In the genomic region with DNA sequence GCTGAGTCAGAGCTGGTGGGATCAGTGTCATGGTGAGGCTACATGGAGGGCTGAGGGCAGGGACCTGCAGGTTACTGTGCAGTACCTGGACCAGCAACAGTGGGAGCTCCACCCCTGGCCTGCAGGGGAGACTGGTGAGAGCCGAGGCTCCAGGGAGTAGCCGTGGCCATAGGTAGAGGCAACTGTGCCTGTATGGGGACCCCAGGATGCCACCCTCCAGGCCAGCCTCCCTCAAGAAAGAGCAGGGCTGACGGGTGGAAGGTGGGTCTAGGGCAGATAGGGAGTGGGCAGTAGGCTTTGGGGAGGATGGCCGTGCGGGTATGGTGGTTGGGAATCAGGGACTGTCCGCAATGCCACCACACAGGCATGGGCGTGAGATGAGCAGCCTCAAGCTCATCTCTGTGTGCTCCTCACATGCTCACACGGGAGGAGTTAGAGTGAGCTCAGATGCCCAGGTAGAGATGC, we compare ENCODE assay signal across 22 cellular contexts. TPM values are rescaled to one million over a fixed set of nuclear protein-coding genes. Genes with fewer than 3 reads are reported as not detected.
DNase-seq lines count a peak whose midpoint lies in the region; ATAC-seq, FAIRE-seq and TF ChIP-seq lines count a peak whose summit lies in the region.
"Had no signal": no experiment of that assay in that cellular context is flagged by ENCODE, and none has a peak within 500 bp of the region (broad histone marks: within the 10 kb centered on the region; RNA-seq: fewer than 3 reads in every experiment).

No MANE protein-coding gene starts in this region.

- no peak overlapping the region for H3K4ac ChIP-seq in H1 (replicated peaks; ENCODE audit: insufficient read length, low read depth, low read length)

- H3K4me2 ChIP-seq in H1 (ENCODE audit: insufficient read depth in 1 of 2, low read depth in 2 of 2, low read length in 2 of 2), result no peak overlapping the region
- H3K4me2 ChIP-seq: SK-N-SH had no signal

- no peak for ATAC-seq in sciatic nerve

- H3K23ac ChIP-seq in H1 (ENCODE audit: insufficient read length), result no peak overlapping the region

- H3K9me3 Mint-ChIP-seq in CD14-positive monocyte, result no peaks in the 10 kb centered on the region

- no peaks in the 10 kb centered on the region for H3K4me1 Mint-ChIP-seq in CD14-positive monocyte
- H3K4me1 Mint-ChIP-seq: CD4-positive, alpha-beta memory T cell had no signal

- H3K27me3 ChIP-seq in H1 (replicated peaks in 1 of 4; ENCODE audit: control insufficient read depth in 3 of 4, extremely low read depth in 1 of 4, insufficient read depth in 3 of 4, low read length in 3 of 4), result no peaks in the 10 kb centered on the region; a peak in 1 of 7 replicates

- H3K9ac ChIP-seq in H1 (replicated peaks in 1 of 4; ENCODE audit: extremely low read depth in 1 of 4, low read depth in 3 of 4, low read length in 3 of 4), result no peak overlapping the region
- H3K9ac ChIP-seq: SK-N-SH had no signal

- POLR2A ChIA-PET in H1 (lab: Charles Lee; ENCODE audit: partially characterized antibody), result no interaction called here

- H4K91ac ChIP-seq in H1 (replicated peaks; ENCODE audit: insufficient read length, low read length), result no peak overlapping the region

- no peaks in the 10 kb centered on the region; the same call in 1 of the 2 replicates for H3K79me1 ChIP-seq in H1 (ENCODE audit: low read depth, low read length)

- intact Hi-C loops in CD14-positive monocyte (cut with micrococcal nuclease), result no loop called here
- intact Hi-C loops in sciatic nerve (cut with DNase I), result no loop called here

- H3K27me3 Mint-ChIP-seq in CD14-positive monocyte (ENCODE audit: low read depth in 3 of 3), result peaks cover 0 to 6% (median 2%) of the 10 kb centered on the region in 3 donors

- TF ChIP-seq RAD21 in H1 (IDR thresholded peaks at IDR 0.05 in 1 of 2, conservative IDR thresholded peaks at IDR 0.05 in 1 of 2; ENCODE audit: low read depth in 2 of 2, low read length in 2 of 2), result no peak

- no peak overlapping the region for H3K18ac ChIP-seq in H1 (ENCODE audit: extremely low read depth, low read length)

- H3K4me3 ChIP-seq in H1 (ENCODE audit: extremely low read depth in 1 of 4, insufficient read depth in 2 of 4, low read depth in 3 of 4, low read length in 4 of 4), result no peak overlapping the region

- CTCF ChIA-PET in H1 (lab: Charles Lee; ENCODE audit: partially characterized antibody), result interaction anchor here (0.7 to 2.1 kb wide), 15 partner anchors 9 to 179 kb away, joined by 3 to 10 read pairs (median 3); no protein-coding TSS in a partner anchor

- no peak overlapping the region for H3K4me3 Mint-ChIP-seq in CD14-positive monocyte
- H3K4me3 Mint-ChIP-seq: CD4-positive, alpha-beta memory T cell had no signal

- H3K27ac ChIP-seq in KOPT-K1 (ENCODE audit: low read depth, low read length, poor library complexity, severe bottlenecking) (peak overlapping the region; percentile 36), H1 (ENCODE audit: low read depth, low read length) (no peak overlapping the region)

- TF ChIP-seq CTCF in CD14-positive monocyte (IDR thresholded peaks at IDR 0.05) (no peak), H1 (IDR thresholded peaks at IDR 0.05; ENCODE audit: control extremely low read depth in 1 of 3, insufficient read depth in 1 of 3, low read depth in 1 of 3, low read length in 3 of 3) (no peak)

- no peak overlapping the region for H2BK120ac ChIP-seq in H1 (replicated peaks; ENCODE audit: low read depth, low read length)

- H3K36me3 Mint-ChIP-seq in CD14-positive monocyte, result no peaks in the 10 kb centered on the region
- H3K36me3 Mint-ChIP-seq: CD4-positive, alpha-beta memory T cell had no signal

- H3K9me3 ChIP-seq in KOPT-K1 (ENCODE audit: insufficient read depth, low read length, poor library complexity, severe bottlenecking), result no peaks in the 10 kb centered on the region
- no peaks in the 10 kb centered on the region for H3K9me3 ChIP-seq in H1 (ENCODE audit: insufficient read depth in 2 of 2, low read depth in 1 of 2, low read length in 1 of 2)
- H3K9me3 ChIP-seq: SK-N-SH had no signal

- H2BK5ac ChIP-seq in H1 (ENCODE audit: low read depth, low read length), result peak overlapping the region; percentile 38; the same call in 1 of the 2 replicates

- H4K8ac ChIP-seq in H1 (ENCODE audit: extremely low read depth, insufficient read depth, low read length), result peak overlapping the region; percentile 57; the same call in 1 of the 2 replicates

- H3K56ac ChIP-seq in H1 (replicated peaks; ENCODE audit: insufficient read length, low read depth, low read length), result no peak overlapping the region

- no peaks in the 10 kb centered on the region for H3K79me2 ChIP-seq in H1 (ENCODE audit: control insufficient read depth in 1 of 2, insufficient read depth in 2 of 2, low read length in 2 of 2)

- no peak for TF ChIP-seq EP300 in H1 (IDR thresholded peaks at IDR 0.05; ENCODE audit: borderline replicate concordance in 1 of 2, low read depth in 2 of 2, low read length in 2 of 2)

- no peaks in the 10 kb centered on the region for H3K23me2 ChIP-seq in H1 (ENCODE audit: low read depth, low read length)

- H3K14ac ChIP-seq in H1 (ENCODE audit: insufficient read length), result no peak overlapping the region

- no peak for TF ChIP-seq POLR2A in H1 (IDR thresholded peaks at IDR 0.05; ENCODE audit: control extremely low read depth in 1 of 2, low read depth in 2 of 2, low read length in 2 of 2)
- no peak for TF ChIP-seq POLR2A in erythroblast (IDR thresholded peaks at IDR 0.05; ENCODE audit: low read length)

- H3K36me3 ChIP-seq in KOPT-K1 (ENCODE audit: insufficient read depth, low read length), result no peaks in the 10 kb centered on the region
- H3K36me3 ChIP-seq in H1 (ENCODE audit: control insufficient read depth in 2 of 4, insufficient read depth in 4 of 4, low read length in 3 of 4), result no peaks in the 10 kb centered on the region

- no peak for FAIRE-seq in H1 (lab: Jason Lieb, UNC)
- FAIRE-seq: A204.1, GM12891, GM18507 had no signal

- no peak overlapping the region for H2BK12ac ChIP-seq in H1 (ENCODE audit: low read depth, low read length)

- H4K5ac ChIP-seq in H1 (ENCODE audit: insufficient read length, low read depth, low read length), result no peak overlapping the region

- DNase-seq in CD14-positive monocyte (ENCODE audit: low spot score) (peak; percentile 47), H1 (ENCODE audit: low read depth in 1 of 2, low spot score in 2 of 2) (no peak), sciatic nerve (ENCODE audit: low spot score) (peak; percentile 39), SHP77 treated with DMSO at 0.1 percent for 48 hours (lab: John Stamatoyannopoulos, UW) (no peak), Ammon's horn (ENCODE audit: low spot score) (no peak), erythroblast (lab: John Stamatoyannopoulos, UW) (no peak), G401 (ENCODE audit: low spot score) (no peak)
- DNase-seq: CD4-positive, alpha-beta memory T cell; GOT3; Karpas-422; NCI-H1092 treated with DMSO at 0.1 percent for 48 hours; NCI-H146; NCI-H2081; NCI-H510A; NCI-H748 treated with DMSO at 0.1 percent for 48 hours; SHP77; SK-N-SH had no signal

- H2BK20ac ChIP-seq in H1 (ENCODE audit: low read length), result no peak overlapping the region

- H3K27ac Mint-ChIP-seq in CD14-positive monocyte, result no peak overlapping the region
- H3K27ac Mint-ChIP-seq: CD4-positive, alpha-beta memory T cell had no signal

- peak overlapping the region; percentile 36; the same call in 1 of the 2 replicates for H2BK15ac ChIP-seq in H1 (ENCODE audit: low read length)

- peaks cover 2 to 14% (median 9%) of the 10 kb centered on the region in 4 experiments; a peak in 5 of 7 replicates for H3K4me1 ChIP-seq in H1 (replicated peaks in 1 of 4; ENCODE audit: control insufficient read depth in 3 of 4, insufficient read depth in 4 of 4, low read length in 3 of 4)

- H2AFZ ChIP-seq in H1 (ENCODE audit: low read length), result no peak overlapping the region

- no peak overlapping the region; the same call in 1 of the 2 replicates for H2AK5ac ChIP-seq in H1 (ENCODE audit: low read depth, low read length)

- WGBS in H1 (ENCODE audit: extremely low coverage in 1 of 2, insufficient coverage in 1 of 2, insufficient read length in 1 of 2, insufficient replicate concordance in 2 of 2, low coverage in 1 of 2, low lambda C conversion rate in 2 of 2, missing lambda C conversion rate in 1 of 2), 2 experiments, result 93% methylated on average over 8 of the region's 8 CpGs; no CpG with 5 or more reads in 1 of the 2 experiments

- in situ Hi-C loops in G401 (cut with HindIII; ENCODE audit: low sequenced_read_pairs), result no loop called here

- no peaks in the 10 kb centered on the region for H4K20me1 ChIP-seq in H1 (replicated peaks in 1 of 2; ENCODE audit: control insufficient read depth in 1 of 2, insufficient read depth in 2 of 2, low read length in 2 of 2)

TF ChIP-seq in H1, 55 proteins besides CTCF, POLR2A, EP300 and RAD21 (continues in another document):
- no peak for TF ChIP-seq TAF1 (IDR thresholded peaks at IDR 0.05; ENCODE audit: low read depth, low read length)

RNA-seq across cellular contexts. Expression of gene FBLN2, which starts 35.5 kb away (rescaled TPM):
- polyA plus RNA-seq in CD14-positive monocyte, result not detected
- 15.5 and 17.4 TPM in 2 replicates for total RNA-seq in H1 (2021; fragmentation: NEBNext Ultra II Directional; extraction: Animal tissue kit (Norgen Biotek cat#: 25700))
- 24.2 and 26.5 TPM in 2 replicates for polyA plus RNA-seq in H1 (2011; rRNA removed)
- polyA plus RNA-seq in H1 (2011; cell fraction: cytosol; rRNA removed), result 18.1 TPM
- 23.2 TPM for polyA plus RNA-seq in H1 (2011; cell fraction: nucleus; rRNA removed)
- polyA plus RNA-seq in H1 (2012, experiment 1 of 2), result 7.5 to 15.3 TPM (median 12.9 TPM) in 4 replicates
- 12.0 TPM for polyA plus RNA-seq in H1 (2012, experiment 2 of 2)
- polyA plus RNA-seq in H1 (2013, experiment 1 of 2), result 42.7 TPM
- 31.4 TPM for polyA plus RNA-seq in H1 (2013, experiment 2 of 2)
- polyA minus RNA-seq in H1 (2011; rRNA and poly(A)+ RNA removed), result 9.5 and 12.2 TPM in 2 replicates
- polyA minus RNA-seq in H1 (2011; cell fraction: cytosol; rRNA and poly(A)+ RNA removed), result 17.5 TPM
- polyA minus RNA-seq in H1 (2011; cell fraction: nucleus; rRNA and poly(A)+ RNA removed), result 6.6 TPM
- 236 TPM for total RNA-seq in sciatic nerve
- 2.4 and 5.0 TPM in 2 replicates for total RNA-seq in G401 (2014; rRNA removed; shearing (Covaris generic))
- total RNA-seq: CD4-positive, alpha-beta memory T cell; OCI-LY7 had no signal
- polyA plus RNA-seq: CD4-positive, alpha-beta memory T cell had no signal

Comparison
In these comparisons a context has a peak if more than half of its experiments do, and no peak if none do; other contexts are left out.
1. DNase-seq: peak in CD14-positive monocyte (single experiment) and sciatic nerve (single experiment); none in H1 (0 of 2), SHP77 treated with DMSO at 0.1 percent for 48 hours (single experiment), Ammon's horn (single experiment), erythroblast (0 of 2) and G401 (single experiment).
2. RNA of gene FBLN2, which starts 35.5 kb away (total RNA-seq): 236 TPM in sciatic nerve (single experiment); 15.5 to 17.4 TPM in H1 and 2.4 to 5.0 TPM in G401; every median in the first group is over 10 times any median in the second.